ENCODE assay signal across 24 cellular contexts in the genomic region with DNA sequence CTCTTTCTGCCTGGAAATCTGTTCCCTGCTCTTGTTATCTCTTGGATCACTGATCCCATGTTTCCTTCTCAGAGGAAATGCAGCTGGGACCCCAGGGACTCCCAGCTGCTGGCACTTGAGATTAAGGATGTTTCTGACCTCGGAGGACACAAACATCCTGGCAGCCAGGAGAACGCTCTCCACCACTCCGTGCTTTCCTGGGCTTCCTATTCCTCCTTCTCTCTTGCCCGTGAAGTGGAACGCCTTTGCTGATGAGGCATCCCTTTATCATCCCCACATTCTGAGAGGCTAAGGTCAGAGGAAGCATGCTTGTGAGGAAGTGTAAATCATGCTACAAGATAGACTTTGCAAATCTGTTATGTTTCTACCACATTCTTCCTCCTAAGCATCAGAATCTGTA. TPM values are rescaled to one million over a fixed set of nuclear protein-coding genes. Genes with fewer than 3 reads are reported as not detected.
DNase-seq lines count a peak whose midpoint lies in the region; ATAC-seq, FAIRE-seq and TF ChIP-seq lines count a peak whose summit lies in the region.
"Had no signal": no experiment of that assay in that cellular context is flagged by ENCODE, and none has a peak within 500 bp of the region (broad histone marks: within the 10 kb centered on the region; RNA-seq: fewer than 3 reads in every experiment).

No MANE protein-coding gene starts in this region.

- TF ChIP-seq CTCF in liver (IDR thresholded peaks at IDR 0.05; ENCODE audit: low read depth, low read length, missing input control) (no peak), HepG2 (CRISPR knock-in tag; IDR thresholded peaks at IDR 0.05) (no peak)

- CTCF ChIA-PET in HepG2 (lab: Yijun Ruan, JAX; ENCODE audit: low intra/inter-chr PET ratio, low total read pairs), result no interaction called here

- in situ Hi-C loops in HepG2 (cut with HindIII; ENCODE audit: extremely low pct_ligation_motif_present, low pct_unique_long_range_greater_than_20kb), result no loop called here

- FAIRE-seq in HepG2 (lab: Jason Lieb, UNC), result no peak
- FAIRE-seq: A549 had no signal

- no peaks in the 10 kb centered on the region for H4K20me1 ChIP-seq in HepG2 (ENCODE audit: insufficient read depth, low read length)

- no peak for TF ChIP-seq POLR2A in HepG2 (IDR thresholded peaks at IDR 0.05; ENCODE audit: insufficient read depth in 1 of 2, low read depth in 2 of 2, low read length in 2 of 2)

- H3K4me2 ChIP-seq in HepG2 (ENCODE audit: low read depth, low read length), result no peak overlapping the region
- H3K4me2 ChIP-seq: A549, smooth muscle cell had no signal

- H3K79me2 ChIP-seq in HepG2 (ENCODE audit: insufficient read depth, low read length), result no peaks in the 10 kb centered on the region

- H3K27ac ChIP-seq in liver (ENCODE audit: low read depth in 1 of 2, low read length in 2 of 2), result no peak overlapping the region
- H3K27ac ChIP-seq in HepG2 (ENCODE audit: extremely low read length, insufficient read depth, low read length), result no peak overlapping the region
- H3K27ac ChIP-seq: left ventricle myocardium inferior had no signal

- peaks cover 0 to 4% (median 0%) of the 10 kb centered on the region in 4 donors for H3K9me3 ChIP-seq in liver (ENCODE audit: control insufficient read depth in 4 of 4, low read length in 3 of 4)
- H3K9me3 ChIP-seq in HepG2 (ENCODE audit: low read length), result peaks cover 13% of the 10 kb centered on the region

- H3K9ac ChIP-seq in liver (ENCODE audit: low read depth in 1 of 2, low read length in 2 of 2) (no peak overlapping the region), HepG2 (ENCODE audit: insufficient read depth, low read depth, low read length) (no peak overlapping the region)

- 77% methylated on average over 5 of the region's 5 CpGs for WGBS in liver
- 98% methylated on average over 5 of the region's 5 CpGs for WGBS in HepG2 (ENCODE audit: low lambda C conversion rate)

- BruUV-seq in HepG2 (replicated peaks; lab: Mats Ljungman, UMichigan), result no TSS peak

- ATAC-seq in HepG2, result no peak
- ATAC-seq in HG02798 (IDR thresholded peaks at IDR 0.05; ENCODE audit: poor library complexity, unreplicated experiment), result no peak
- ATAC-seq: A549; activated CD4-positive, CD25-positive, alpha-beta regulatory T cell treated with anti-CD3 and anti-CD28 coated beads, Interleukin-2, amount 50 U/mL, for 24 hours had no signal

- TF ChIP-seq RAD21 in liver (IDR thresholded peaks at IDR 0.05) (no peak), HepG2 (CRISPR knock-in tag; IDR thresholded peaks at IDR 0.05) (no peak)

- H3K36me3 ChIP-seq in liver (ENCODE audit: control insufficient read depth in 4 of 4, insufficient read depth in 3 of 4, low read depth in 1 of 4, low read length in 3 of 4) (peaks cover 0 to 37% (median 14%) of the 10 kb centered on the region in 4 donors), HepG2 (replicated peaks in 1 of 2; ENCODE audit: control insufficient read depth in 1 of 2, insufficient read depth in 2 of 2, low read length in 2 of 2) (peaks cover 4 to 15% of the 10 kb centered on the region in 2 experiments; a peak in 2 of 5 replicates)

- POLR2A ChIA-PET in HepG2 (lab: Yijun Ruan, JAX), result no interaction called here

- intact Hi-C loops in HepG2 (cut with micrococcal nuclease; ENCODE audit: unreplicated experiment), result no loop called here

- DNase-seq in HepG2 (ENCODE audit: low spot score) (no peak), amniotic epithelial cell (ENCODE audit: low read depth) (peak; percentile 90), kidney glomerular epithelial cell (lab: John Stamatoyannopoulos, UW) (peak; percentile 83), KG1 (lab: John Stamatoyannopoulos, UW) (no peak), globus pallidus (ENCODE audit: low spot score) (no peak), NCI-H510A (lab: John Stamatoyannopoulos, UW) (no peak)
- DNase-seq: activated CD8-positive, alpha-beta memory T cell treated with anti-CD3 and anti-CD28 coated beads for 24 hours; amniotic stem cell; CD4-positive, alpha-beta T cell; cerebellar nuclear complex; DND-41; foreskin melanocyte; left ventricle myocardium inferior; MG63; naive B cell; NCI-H1930; posterior cingulate gyrus had no signal

- H2AFZ ChIP-seq in HepG2 (ENCODE audit: low read length), result no peak overlapping the region

- TF ChIP-seq EP300 in HepG2 (IDR thresholded peaks at IDR 0.05; ENCODE audit: low read depth in 2 of 2, low read length in 2 of 2) (no peak), HepG2 (CRISPR knock-in tag; IDR thresholded peaks at IDR 0.05; ENCODE audit: borderline replicate concordance) (no peak)

- H3K4me1 ChIP-seq in liver (ENCODE audit: control insufficient read depth in 4 of 4, insufficient read depth in 4 of 4, low read length in 3 of 4) (no peaks in the 10 kb centered on the region), HepG2 (ENCODE audit: insufficient read depth, low read length) (no peaks in the 10 kb centered on the region)
- H3K4me1 ChIP-seq: left ventricle myocardium inferior had no signal

- no peak overlapping the region for H3K4me3 ChIP-seq in liver (ENCODE audit: low read depth in 1 of 3, low read length in 3 of 3)
- no peak overlapping the region for H3K4me3 ChIP-seq in HepG2 (replicated peaks in 1 of 3; ENCODE audit: insufficient read depth in 1 of 3, low read depth in 2 of 3, low read length in 3 of 3)
- H3K4me3 ChIP-seq: A549, left ventricle myocardium inferior, MG63, smooth muscle cell had no signal

- H3K27me3 ChIP-seq in liver (ENCODE audit: control insufficient read depth in 4 of 4, insufficient read depth in 4 of 4, low read length in 3 of 4), result no peaks in the 10 kb centered on the region
- no peaks in the 10 kb centered on the region for H3K27me3 ChIP-seq in HepG2 (ENCODE audit: control insufficient read depth in 1 of 2, insufficient read depth in 2 of 2, low read length in 2 of 2)
- H3K27me3 ChIP-seq: MG63 had no signal

TF ChIP-seq in liver, 16 proteins besides CTCF, POLR2A, EP300 and RAD21:
- TF ChIP-seq NR2F2 (IDR thresholded peaks at IDR 0.05) (peak; percentile 22), ZBTB33 (IDR thresholded peaks at IDR 0.05) (no peak)
TF ChIP-seq in liver: peak in this region for 1.

TF ChIP-seq in HepG2, 621 proteins besides CTCF, POLR2A, EP300 and RAD21:
- TF ChIP-seq HDAC6 (IDR thresholded peaks at IDR 0.05; ENCODE audit: low read depth, low read length) (no peak), CEBPG (CRISPR knock-in tag; IDR thresholded peaks at IDR 0.05) (no peak), ZFP41 (CRISPR knock-in tag; IDR thresholded peaks at IDR 0.05; ENCODE audit: borderline replicate concordance) (no peak)
- TF ChIP-seq, protein P1, sequence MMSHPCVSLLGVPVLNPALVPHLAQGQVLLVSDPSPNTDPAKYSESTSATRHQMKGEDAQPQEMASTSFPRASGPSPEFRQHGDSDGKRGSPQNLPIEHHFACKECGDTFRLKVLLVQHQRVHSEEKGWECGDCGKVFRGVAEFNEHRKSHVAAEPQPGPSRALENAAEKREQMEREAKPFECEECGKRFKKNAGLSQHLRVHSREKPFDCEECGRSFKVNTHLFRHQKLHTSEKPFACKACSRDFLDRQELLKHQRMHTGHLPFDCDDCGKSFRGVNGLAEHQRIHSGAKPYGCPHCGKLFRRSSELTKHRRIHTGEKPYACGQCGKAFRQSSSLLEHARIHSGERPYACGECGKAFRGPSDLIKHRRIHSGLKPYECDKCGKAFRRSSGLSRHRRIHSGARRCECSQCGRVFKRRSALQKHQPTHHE (CRISPR knock-in tag; IDR thresholded peaks at IDR 0.05; ENCODE audit: borderline replicate concordance), result no peak

RNA-seq across cellular contexts. Expression of gene LDHAL6B, which starts 25.7 kb away (rescaled TPM):
- not detected for total RNA-seq in liver
- not detected for polyA plus RNA-seq in liver
- total RNA-seq in HepG2 (2016; rRNA removed; fragmentation: Illumina TruSeq; extraction: Trizol), result not detected in 2 replicates
- total RNA-seq in HepG2 (2016; cell fraction: cytosol; rRNA removed; fragmentation: Illumina TruSeq; extraction: Trizol; ENCODE audit: low read depth), result not detected in 2 replicates
- not detected in 2 replicates for total RNA-seq in HepG2 (2016; cell fraction: insoluble cytoplasmic fraction; rRNA removed; fragmentation: Illumina TruSeq; extraction: Trizol)
- not detected in 2 replicates for total RNA-seq in HepG2 (2016; cell fraction: membrane; rRNA removed; fragmentation: Illumina TruSeq; extraction: Trizol)
- not detected in 2 replicates for total RNA-seq in HepG2 (2016; cell fraction: nucleus; rRNA removed; fragmentation: Illumina TruSeq; extraction: Trizol)
- not detected in 2 replicates for polyA plus RNA-seq in HepG2 (2011; rRNA removed)
- not detected in 2 replicates for polyA plus RNA-seq in HepG2 (2011; cell fraction: cytosol; rRNA removed)
- not detected in 2 replicates for polyA plus RNA-seq in HepG2 (2011; cell fraction: nucleus; rRNA removed)
- not detected in 2 replicates for polyA plus RNA-seq in HepG2 (2012)
- polyA plus RNA-seq in HepG2 (2016; cell fraction: cytosol; fragmentation: Illumina TruSeq; extraction: Trizol; ENCODE audit: low read depth), result not detected in 2 replicates
- not detected in 2 replicates for polyA plus RNA-seq in HepG2 (2016; cell fraction: insoluble cytoplasmic fraction; fragmentation: Illumina TruSeq; extraction: Trizol; ENCODE audit: low read depth)
- not detected in 2 replicates for polyA plus RNA-seq in HepG2 (2016; cell fraction: membrane; fragmentation: Illumina TruSeq; extraction: Trizol; ENCODE audit: low read depth)
- polyA plus RNA-seq in HepG2 (2016; cell fraction: nucleus; fragmentation: Illumina TruSeq; extraction: Trizol; ENCODE audit: insufficient read depth, low read depth), result not detected in 2 replicates
- not detected in 2 replicates for polyA minus RNA-seq in HepG2 (2011; rRNA and poly(A)+ RNA removed; ENCODE audit: low replicate concordance)
- not detected in 2 replicates for polyA minus RNA-seq in HepG2 (2011; cell fraction: cytosol; rRNA and poly(A)+ RNA removed)
- not detected in 2 replicates for polyA minus RNA-seq in HepG2 (2011; cell fraction: nucleus; rRNA and poly(A)+ RNA removed)
- total RNA-seq: activated T-helper 2 cell treated with anti-CD3 and anti-CD28 coated beads, Interferon-gamma antibody, Interleukin-2, Interleukin-4, amounts not matched to agents 10 μg/mL and 5 μg/mL and 100 μg/mL, durations not matched to agents 14 hours and 24 hours and 36 hours; CD4-positive, alpha-beta T cell; left ventricle myocardium inferior; smooth muscle cell; T-helper 2 cell treated with Interferon-gamma antibody and Interleukin-4, amounts not matched to agents 100 ng/mL and 5 ng/mL, for 36 hours had no signal
- polyA plus RNA-seq: A549, smooth muscle cell had no signal

Comparison
In these comparisons a context has a peak if more than half of its experiments do, and no peak if none do; other contexts are left out.
1. DNase-seq: peak in amniotic epithelial cell (single experiment) and kidney glomerular epithelial cell (single experiment); none in HepG2 (single experiment), KG1 (single experiment), globus pallidus (single experiment) and NCI-H510A (single experiment).